ENCODE assay signal across 8 cellular contexts in the genomic region with DNA sequence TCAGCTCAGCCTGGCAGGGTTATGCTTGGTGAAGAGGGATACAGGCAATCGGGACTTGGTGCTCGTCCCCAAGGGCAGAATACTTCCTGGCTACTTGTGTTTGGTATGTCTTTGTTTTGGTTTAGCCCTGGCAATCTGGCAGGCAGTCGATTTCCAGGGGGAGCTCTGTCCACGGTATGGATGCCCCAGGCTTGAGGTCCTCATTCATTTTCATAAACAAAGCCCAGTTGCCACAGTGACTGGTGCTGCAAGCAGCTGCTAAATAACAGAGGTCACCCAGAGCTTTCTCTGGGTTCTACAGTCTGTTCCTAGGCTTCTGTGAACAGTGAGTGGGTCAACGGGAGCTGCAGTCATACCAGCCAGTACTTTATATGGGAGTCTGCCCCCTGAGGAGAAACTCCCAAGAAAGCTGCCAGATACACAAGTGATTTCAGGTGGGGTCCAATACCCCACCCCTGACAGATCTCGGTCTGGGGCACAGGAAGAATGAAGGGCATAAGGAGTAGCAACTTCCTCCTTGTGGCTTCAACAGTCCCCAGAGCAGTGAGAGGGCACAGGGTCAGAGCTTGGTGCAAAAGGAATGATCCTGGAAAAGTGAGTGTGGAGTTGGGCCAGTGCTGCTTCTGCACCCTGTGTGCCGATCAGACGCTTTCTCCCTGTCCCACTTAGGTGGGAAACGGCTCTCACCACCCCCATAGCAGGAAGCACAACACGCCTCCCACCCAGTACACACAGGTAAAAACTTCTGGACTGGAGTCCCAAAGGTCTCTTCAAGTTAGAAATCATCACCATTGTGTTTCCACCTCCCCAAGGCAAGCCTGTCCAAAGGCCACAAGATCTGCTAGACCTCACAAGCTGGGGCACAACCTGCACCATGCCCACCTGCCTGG. TPM values are rescaled to one million over a fixed set of nuclear protein-coding genes. Genes with fewer than 3 reads are reported as not detected.
DNase-seq lines count a peak whose midpoint lies in the region; ATAC-seq and TF ChIP-seq lines count a peak whose summit lies in the region.

No MANE protein-coding gene starts in this region.

- CTCF ChIA-PET in AG04450 (lab: Charles Lee): interaction anchor here (0.5 to 2.3 kb wide), 24 partner anchors 8 to 318 kb away, joined by 3 to 30 read pairs (median 4); no protein-coding TSS in a partner anchor

- no peaks in the 10 kb centered on the region for H3K27me3 ChIP-seq in AG04450 (ENCODE audit: control insufficient read depth, insufficient read depth, low read length)

- H3K27ac ChIP-seq in AG04450 (ENCODE audit: low read depth, low read length): peak overlapping the region; percentile 39

- H3K9me3 ChIP-seq in AG04450 (ENCODE audit: control insufficient read depth, insufficient read depth, low read length): no peaks in the 10 kb centered on the region
- H3K9me3 ChIP-seq in mucosa of descending colon: no peaks in the 10 kb centered on the region

- DNase-seq in AG04450 (ENCODE audit: low read depth, low spot score) (peak; percentile 76), NCI-H146 treated with DMSO at 0.1 percent for 48 hours (lab: John Stamatoyannopoulos, UW; ENCODE audit: unreplicated experiment) (peak; percentile 55), dermis microvascular lymphatic vessel endothelial cell (ENCODE audit: low read depth in 2 of 2) (peak; percentile 92 to 95), mucosa of descending colon (peak; percentile 60 to 74 (median 71)), SHP77 (lab: John Stamatoyannopoulos, UW) (no peak), GM19238 (ENCODE audit: insufficient read length, low spot score) (no peak), superior temporal gyrus (ENCODE audit: extremely low spot score) (no peak)

- POLR2A ChIA-PET in AG04450 (lab: Yijun Ruan, JAX): interaction anchor here (0.7 to 1.2 kb wide), 5 partner anchors 15 to 329 kb away, joined by 3 read pairs; no protein-coding TSS in a partner anchor

- intact Hi-C loops in mucosa of descending colon (cut with DNase I, micrococcal nuclease): no loop called here

- ATAC-seq in mucosa of descending colon: peak; percentile 63
- no peak for ATAC-seq in HG02981 (IDR thresholded peaks at IDR 0.05; ENCODE audit: unreplicated experiment)

- H3K36me3 ChIP-seq in mucosa of descending colon (ENCODE audit: low read depth): no peaks in the 10 kb centered on the region

- peaks cover 35% of the 10 kb centered on the region for H3K4me1 ChIP-seq in mucosa of descending colon (ENCODE audit: low read depth)

- TF ChIP-seq CTCF in AG04450 (IDR thresholded peaks at IDR 0.05; ENCODE audit: low read depth, low read length) (peak; percentile 70), mucosa of descending colon (IDR thresholded peaks at IDR 0.05) (no peak)

- no peak overlapping the region for H3K4me3 ChIP-seq in AG04450 (ENCODE audit: low read depth, low read length)
- H3K4me3 ChIP-seq in mucosa of descending colon: no peak overlapping the region

RNA-seq across cellular contexts. Expression of gene TGFBR3, which starts 55.5 kb away (rescaled TPM):
- 24.2 and 36.5 TPM in 2 replicates for polyA plus RNA-seq in AG04450 (2011; rRNA removed)
- polyA minus RNA-seq in AG04450 (2011; rRNA and poly(A)+ RNA removed): 88.9 and 89.2 TPM in 2 replicates
- total RNA-seq in dermis microvascular lymphatic vessel endothelial cell: 8.3 and 25.9 TPM in 2 replicates
- 10 to 100 TPM; 11.6 to 89.7 (median 21.1) TPM for total RNA-seq in mucosa of descending colon

Comparison
In these comparisons a context has a peak if more than half of its experiments do, and no peak if none do; other contexts are left out.
1. DNase-seq: peak in AG04450 (single experiment), NCI-H146 treated with DMSO at 0.1 percent for 48 hours (single experiment), dermis microvascular lymphatic vessel endothelial cell (2 of 2) and mucosa of descending colon (3 of 3); none in SHP77 (0 of 2), GM19238 (single experiment) and superior temporal gyrus (single experiment).